12 cellular contexts compared by ENCODE assay signal in genomic region chr2:176123483-176123843, GRCh38. TPM values are rescaled to one million over a fixed set of nuclear protein-coding genes. Genes with fewer than 3 reads are reported as not detected.
DNase-seq lines count a peak whose midpoint lies in the region; TF ChIP-seq lines count a peak whose summit lies in the region.
"Had no signal": no experiment of that assay in that cellular context is flagged by ENCODE, and none has a peak within 500 bp of the region (broad histone marks: within the 10 kb centered on the region; RNA-seq: fewer than 3 reads in every experiment).

No MANE protein-coding gene starts in this region.

- H3K9me3 ChIP-seq in Caco-2 = no peaks in the 10 kb centered on the region

- CTCF ChIA-PET in Caco-2 (lab: Charles Lee) = interaction anchor here (0.5 kb wide), 1 partner anchor 51 kb away, joined by 3 read pairs; no protein-coding TSS in a partner anchor

- H3K27me3 ChIP-seq in Caco-2 (replicated peaks; ENCODE audit: control insufficient read depth, insufficient read depth, low read length) = peaks cover 11% of the 10 kb centered on the region

- peak overlapping the region; percentile 72 for H3K4me3 Mint-ChIP-seq in Caco-2 (ENCODE audit: unreplicated experiment)

- H3K4me1 ChIP-seq in Caco-2 = peaks cover 16% of the 10 kb centered on the region; the same call in 1 of the 2 replicates

- no peaks in the 10 kb centered on the region for H3K9me3 Mint-ChIP-seq in Caco-2 (ENCODE audit: unreplicated experiment)

- H3K27ac Mint-ChIP-seq in Caco-2 (ENCODE audit: unreplicated experiment) = no peak overlapping the region

- peaks cover 8% of the 10 kb centered on the region for H3K4me1 Mint-ChIP-seq in Caco-2 (ENCODE audit: low read depth, unreplicated experiment)

- TF ChIP-seq CTCF in Caco-2 (IDR thresholded peaks at IDR 0.05; ENCODE audit: insufficient read depth in 1 of 2, low read depth in 1 of 2, low read length in 1 of 2, severe bottlenecking in 1 of 2, unreplicated experiment in 1 of 2) (no peak), fibroblast of villous mesenchyme (IDR thresholded peaks at IDR 0.05; ENCODE audit: insufficient read depth, low read depth, low read length) (no peak)

- no peaks in the 10 kb centered on the region for H3K36me3 ChIP-seq in Caco-2 (ENCODE audit: control insufficient read depth, insufficient read depth, low read length)

- no peaks in the 10 kb centered on the region for H3K36me3 Mint-ChIP-seq in Caco-2 (ENCODE audit: insufficient read depth, unreplicated experiment)

- H3K4me3 ChIP-seq in Caco-2 (ENCODE audit: low read depth, low read length) = 0 out of 2 replicates have a peak overlapping the region, but pooled peaks have one; percentile 15
- H3K4me3 ChIP-seq in fibroblast of villous mesenchyme (ENCODE audit: low read depth, low read length) = peak overlapping the region; percentile 51
- H3K4me3 ChIP-seq in skeletal muscle cell (ENCODE audit: low read depth, low read length) = peak overlapping the region; percentile 47
- H3K4me3 ChIP-seq: PC-9 had no signal

- POLR2A ChIA-PET in Caco-2 (lab: Charles Lee) = no interaction called here

- DNase-seq in Caco-2 = no peak
- DNase-seq in RKO (ENCODE audit: low spot score) = peak; percentile 10
- peak; percentile 44 for DNase-seq in fibroblast of villous mesenchyme (ENCODE audit: low read depth)
- no peak for DNase-seq in skeletal muscle cell (ENCODE audit: low read depth)
- no peak for DNase-seq in iPS-NIHi7 (ENCODE audit: extremely low spot score)
- DNase-seq in kidney glomerular epithelial cell (lab: John Stamatoyannopoulos, UW) = no peak
- no peak for DNase-seq in islet precursor cell
- DNase-seq: amniotic stem cell, NCI-H2081 treated with DMSO at 0.1 percent for 48 hours, PC-9 had no signal

- no TSS peak for BruUV-seq in Caco-2 (replicated peaks; lab: Mats Ljungman, UMichigan)

- intact Hi-C loops in Caco-2 (cut with micrococcal nuclease; ENCODE audit: unreplicated experiment) = loop anchor here (10.0 kb wide), 2 partner anchors 261 to 691 kb away; no protein-coding TSS in a partner anchor

- peaks cover 68% of the 10 kb centered on the region for H3K27me3 Mint-ChIP-seq in Caco-2 (ENCODE audit: insufficient read depth, unreplicated experiment)

RNA-seq across cellular contexts. Expression of gene HOXD9, which starts 0.9 kb away (rescaled TPM):
- total RNA-seq in Caco-2 (2022) (not detected in 2 replicates), fibroblast of villous mesenchyme (10.6 and 11.2 TPM in 2 replicates)
- total RNA-seq: mononuclear cell, PC-9 had no signal

RNA-seq across cellular contexts. Expression of gene HOXD8, which starts 6.0 kb away (rescaled TPM):
- not detected in 2 replicates for total RNA-seq in Caco-2 (2022)
- total RNA-seq in fibroblast of villous mesenchyme = 11.9 and 15.5 TPM in 2 replicates
- total RNA-seq: mononuclear cell had no signal

RNA-seq across cellular contexts. Expression of gene HOXD10, which starts 6.9 kb away (rescaled TPM):
- total RNA-seq in Caco-2 (2022) (not detected in 2 replicates), fibroblast of villous mesenchyme (39.9 and 58.7 TPM in 2 replicates)
- total RNA-seq: mononuclear cell, PC-9 had no signal

RNA-seq across cellular contexts. Expression of gene HOXD11, which starts 16.4 kb away (rescaled TPM):
- total RNA-seq in Caco-2 (2022) (not detected in 2 replicates), fibroblast of villous mesenchyme (26.4 and 42.3 TPM in 2 replicates)
- total RNA-seq: mononuclear cell, PC-9 had no signal

RNA-seq across cellular contexts. Expression of gene HOXD12, which starts 23.9 kb away (rescaled TPM):
- total RNA-seq in Caco-2 (2022) (not detected in 2 replicates), fibroblast of villous mesenchyme (not detected in 2 replicates)
- total RNA-seq: HT1080, mononuclear cell, PC-9 had no signal

Comparison
In these comparisons a context has a peak if more than half of its experiments do, and no peak if none do; other contexts are left out.
1. DNase-seq: peak in RKO (single experiment) and fibroblast of villous mesenchyme (single experiment); none in Caco-2 (0 of 2), skeletal muscle cell (single experiment), iPS-NIHi7 (single experiment), kidney glomerular epithelial cell (single experiment) and islet precursor cell (single experiment).
2. RNA of gene HOXD9, which starts 0.9 kb away (total RNA-seq): 10.6 to 11.2 TPM in fibroblast of villous mesenchyme; not detected in Caco-2; every median in the first group is over 10 times any median in the second.
3. RNA of gene HOXD8, which starts 6.0 kb away (total RNA-seq): 11.9 to 15.5 TPM in fibroblast of villous mesenchyme; not detected in Caco-2; every median in the first group is over 10 times any median in the second.
4. RNA of gene HOXD10, which starts 6.9 kb away (total RNA-seq): 39.9 to 58.7 TPM in fibroblast of villous mesenchyme; not detected in Caco-2; every median in the first group is over 10 times any median in the second.
5. Peak in every context shown above with its lines, with median percentiles within 50 percentile points of each other: H3K4me3 ChIP-seq.